23 cellular contexts compared by ENCODE assay signal in the genomic region with DNA sequence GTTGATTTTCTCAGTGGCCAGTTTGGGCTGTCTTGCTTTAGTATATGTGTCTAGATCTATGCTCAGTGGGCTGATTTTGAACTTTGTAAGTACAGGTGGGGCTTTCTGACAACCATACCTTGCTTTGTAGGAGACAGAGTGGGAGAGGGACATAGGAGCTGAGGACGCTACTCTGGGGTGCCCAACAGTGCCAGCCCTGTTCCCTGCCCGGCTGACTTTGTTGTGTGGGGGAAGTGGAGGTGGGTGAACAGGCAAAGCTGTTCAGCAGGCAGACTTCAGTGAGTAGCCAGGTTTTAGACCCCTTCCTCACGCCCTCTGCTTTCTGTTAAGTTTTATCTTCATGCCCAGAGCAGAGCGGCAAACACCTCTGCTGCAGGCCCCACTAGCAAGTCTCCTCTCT. TPM values are rescaled to one million over a fixed set of nuclear protein-coding genes. Genes with fewer than 3 reads are reported as not detected.
DNase-seq lines count a peak whose midpoint lies in the region; ATAC-seq, FAIRE-seq and TF ChIP-seq lines count a peak whose summit lies in the region.
"Had no signal": no experiment of that assay in that cellular context is flagged by ENCODE, and none has a peak within 500 bp of the region (broad histone marks: within the 10 kb centered on the region; RNA-seq: fewer than 3 reads in every experiment).

No MANE protein-coding gene starts in this region.

- intact Hi-C loops in natural killer cell (cut with micrococcal nuclease): no loop called here
- intact Hi-C loops in posterior vena cava (cut with DNase I): no loop called here

- H3K36me3 Mint-ChIP-seq in natural killer cell: no peaks in the 10 kb centered on the region
- H3K36me3 Mint-ChIP-seq in natural killer cell treated with Interleukin-12 subunit alpha and Interleukin-12 subunit beta and Interleukin-15 and Interleukin-18, amount 100 ng/mL, for 72 hours: no peaks in the 10 kb centered on the region
- H3K36me3 Mint-ChIP-seq in astrocyte (ENCODE audit: low read depth, unreplicated experiment): no peaks in the 10 kb centered on the region
- H3K36me3 Mint-ChIP-seq: CD14-positive monocyte had no signal

- H3K4me1 Mint-ChIP-seq in natural killer cell: peaks cover 13 to 20% of the 10 kb centered on the region in 2 donors
- peaks cover 19 to 20% of the 10 kb centered on the region in 2 donors for H3K4me1 Mint-ChIP-seq in natural killer cell treated with Interleukin-12 subunit alpha and Interleukin-12 subunit beta and Interleukin-15 and Interleukin-18, amount 100 ng/mL, for 72 hours (ENCODE audit: low read depth in 2 of 2)
- peaks cover 17% of the 10 kb centered on the region for H3K4me1 Mint-ChIP-seq in astrocyte (ENCODE audit: low read depth, unreplicated experiment)
- H3K4me1 Mint-ChIP-seq: B cell, CD14-positive monocyte, GM23338, H9 had no signal

- H3K27ac Mint-ChIP-seq in natural killer cell (peak overlapping the region in 1 of 2 donors; percentile 52), astrocyte (ENCODE audit: unreplicated experiment) (peak overlapping the region; percentile 87)
- no peak overlapping the region for H3K27ac Mint-ChIP-seq in natural killer cell treated with Interleukin-12 subunit alpha and Interleukin-12 subunit beta and Interleukin-15 and Interleukin-18, amount 100 ng/mL, for 72 hours
- H3K27ac Mint-ChIP-seq: B cell, GM23338, H9 had no signal

- H2AFZ ChIP-seq in astrocyte (ENCODE audit: low read depth, low read length): no peak overlapping the region
- H2AFZ ChIP-seq: GM23338 had no signal

- H3K4me3 ChIP-seq in astrocyte (ENCODE audit: insufficient read depth, low read depth, low read length): no peak overlapping the region
- H3K4me3 ChIP-seq: BLaER1 treated with 17β-estradiol and CSF1 and Interleukin-3, amounts not matched to agents 10 nM and 100 nM; GM23338 had no signal

- H3K27me3 Mint-ChIP-seq in natural killer cell (ENCODE audit: low read depth in 2 of 2) (no peaks in the 10 kb centered on the region), astrocyte (ENCODE audit: low read depth, unreplicated experiment) (peaks cover 2% of the 10 kb centered on the region)
- peaks cover 0 to 3% of the 10 kb centered on the region in 2 donors for H3K27me3 Mint-ChIP-seq in natural killer cell treated with Interleukin-12 subunit alpha and Interleukin-12 subunit beta and Interleukin-15 and Interleukin-18, amount 100 ng/mL, for 72 hours
- H3K27me3 Mint-ChIP-seq: CD4-positive, alpha-beta T cell had no signal

- H3K9me3 Mint-ChIP-seq in natural killer cell (no peaks in the 10 kb centered on the region), astrocyte (ENCODE audit: unreplicated experiment) (peaks cover 5% of the 10 kb centered on the region)
- no peaks in the 10 kb centered on the region for H3K9me3 Mint-ChIP-seq in natural killer cell treated with Interleukin-12 subunit alpha and Interleukin-12 subunit beta and Interleukin-15 and Interleukin-18, amount 100 ng/mL, for 72 hours
- H3K9me3 Mint-ChIP-seq: CD4-positive, alpha-beta T cell; GM23338; H9 had no signal

- ATAC-seq in natural killer cell (peak in 2 of 3 donors; percentile 35 to 53), GM21717 (IDR thresholded peaks at IDR 0.05; ENCODE audit: unreplicated experiment) (no peak), HG02588 (IDR thresholded peaks at IDR 0.05; ENCODE audit: unreplicated experiment) (no peak)
- ATAC-seq in natural killer cell treated with Interleukin-12 subunit alpha and Interleukin-12 subunit beta and Interleukin-15 and Interleukin-18, amount 100 ng/mL, for 72 hours: no peak
- ATAC-seq: GM23338, HCT116 had no signal

- H3K27me3 ChIP-seq in astrocyte (ENCODE audit: insufficient read depth, low read length): no peaks in the 10 kb centered on the region
- H3K27me3 ChIP-seq: BLaER1 treated with 17β-estradiol and CSF1 and Interleukin-3, amounts not matched to agents 10 nM and 100 nM had no signal

- FAIRE-seq in astrocyte (lab: Jason Lieb, UNC): no peak
- FAIRE-seq: A204.1, GM12891, GM18507 had no signal

- H3K79me2 ChIP-seq in astrocyte (ENCODE audit: insufficient read depth, low read length): no peaks in the 10 kb centered on the region

- no peak for DNase-seq in natural killer cell
- no peak for DNase-seq in natural killer cell treated with Interleukin-12 subunit alpha and Interleukin-12 subunit beta and Interleukin-15 and Interleukin-18, amount 100 ng/mL, for 72 hours (ENCODE audit: low spot score)
- no peak for DNase-seq in astrocyte (ENCODE audit: low read depth)
- peak; percentile 61 for DNase-seq in posterior vena cava (ENCODE audit: low spot score)
- DNase-seq: Calu3; CD4-positive, alpha-beta T cell; COR-L47; DMS53; DMS79 treated with DMSO at 0.1 percent for 48 hours; GF-D8; H9 had no signal

- no peak overlapping the region for H3K4me3 Mint-ChIP-seq in natural killer cell
- H3K4me3 Mint-ChIP-seq in natural killer cell treated with Interleukin-12 subunit alpha and Interleukin-12 subunit beta and Interleukin-15 and Interleukin-18, amount 100 ng/mL, for 72 hours: no peak overlapping the region
- H3K4me3 Mint-ChIP-seq in astrocyte (ENCODE audit: unreplicated experiment): no peak overlapping the region
- H3K4me3 Mint-ChIP-seq: B cell, CD14-positive monocyte, GM23338, H9 had no signal

- H3K27ac ChIP-seq in astrocyte (ENCODE audit: low read depth, low read length): no peak overlapping the region
- H3K27ac ChIP-seq: 22Rv1; BLaER1 treated with 17β-estradiol and CSF1 and Interleukin-3, amounts not matched to agents 10 nM and 100 nM had no signal

- no peak overlapping the region for H3K4me2 ChIP-seq in astrocyte (ENCODE audit: low read length)
- H3K4me2 ChIP-seq: BLaER1 treated with 17β-estradiol and CSF1 and Interleukin-3, amounts not matched to agents 10 nM and 100 nM; GM23338 had no signal

- H3K4me1 ChIP-seq in astrocyte (ENCODE audit: insufficient read depth, low read length): peaks cover 12% of the 10 kb centered on the region

- no peak overlapping the region for H3K9ac ChIP-seq in astrocyte (ENCODE audit: low read length)
- H3K9ac ChIP-seq: BLaER1 treated with 17β-estradiol and CSF1 and Interleukin-3, amounts not matched to agents 10 nM and 100 nM had no signal

- H3K9me3 ChIP-seq in astrocyte (ENCODE audit: insufficient read depth, low read depth, low read length): no peaks in the 10 kb centered on the region
- H3K9me3 ChIP-seq: BLaER1 treated with 17β-estradiol and CSF1 and Interleukin-3, amounts not matched to agents 10 nM and 100 nM had no signal

- H3K36me3 ChIP-seq in astrocyte (ENCODE audit: insufficient read depth, low read length): no peaks in the 10 kb centered on the region
- H3K36me3 ChIP-seq: BLaER1 treated with 17β-estradiol and CSF1 and Interleukin-3, amounts not matched to agents 10 nM and 100 nM had no signal

- no peaks in the 10 kb centered on the region for H4K20me1 ChIP-seq in astrocyte (ENCODE audit: insufficient read depth, low read length)
- H4K20me1 ChIP-seq: BLaER1 treated with 17β-estradiol and CSF1 and Interleukin-3, amounts not matched to agents 10 nM and 100 nM had no signal

- TF ChIP-seq CTCF in natural killer cell (IDR thresholded peaks at IDR 0.05) (no peak), astrocyte (IDR thresholded peaks at IDR 0.05; ENCODE audit: insufficient read depth, low read depth, low read length) (no peak)

RNA-seq across cellular contexts. Expression of gene DOCK10, which starts 44.2 kb away (rescaled TPM):
- 100 to 1,000 TPM; 181 to 213 (median 182) TPM for total RNA-seq in natural killer cell
- total RNA-seq in natural killer cell treated with Interleukin-12 subunit alpha and Interleukin-12 subunit beta and Interleukin-15 and Interleukin-18, amount 100 ng/mL, for 72 hours: 100 to 1,000 TPM; 334 to 378 TPM
- 6.3 and 7.7 TPM in 2 replicates for total RNA-seq in astrocyte
- 10 to 100 TPM; 18.9 to 26.4 TPM for total RNA-seq in posterior vena cava
- total RNA-seq: G401 had no signal

Comparison
In these comparisons a context has a peak if more than half of its experiments do, and no peak if none do; other contexts are left out.
1. ATAC-seq: peak in natural killer cell (2 of 3); none in natural killer cell treated with Interleukin-12 subunit alpha and Interleukin-12 subunit beta and Interleukin-15 and Interleukin-18, amount 100 ng/mL, for 72 hours (0 of 2), GM21717 (single experiment) and HG02588 (single experiment).
2. RNA of gene DOCK10, which starts 44.2 kb away (total RNA-seq): 334 to 378 TPM in natural killer cell treated with Interleukin-12 subunit alpha and Interleukin-12 subunit beta and Interleukin-15 and Interleukin-18, amount 100 ng/mL, for 72 hours and 181 to 213 TPM in natural killer cell; 18.9 to 26.4 TPM in posterior vena cava and 6.3 to 7.7 TPM in astrocyte; every median in the first group is over 4 times any median in the second.